ENCODE assay signal across 10 cellular contexts in genomic region chr5:112338681-112339337, GRCh38.
DNase-seq lines count a peak whose midpoint lies in the region; ATAC-seq and TF ChIP-seq lines count a peak whose summit lies in the region.
"Had no signal": no experiment of that assay in that cellular context is flagged by ENCODE, and none has a peak within 500 bp of the region (broad histone marks: within the 10 kb centered on the region; RNA-seq: fewer than 3 reads in every experiment).

No MANE protein-coding gene starts in this region.

- no peaks in the 10 kb centered on the region for H3K36me3 Mint-ChIP-seq in activated CD8-positive, alpha-beta T cell treated with anti-CD3 and anti-CD28 coated beads, Interleukin-2, amount 10 ng/mL, durations not matched to agents 7 days and 5 days (ENCODE audit: low read depth)

- no peaks in the 10 kb centered on the region for H3K9me3 ChIP-seq in RWPE2 (ENCODE audit: severe bottlenecking)
- H3K9me3 ChIP-seq in esophagus muscularis mucosa: no peaks in the 10 kb centered on the region
- H3K9me3 ChIP-seq: SJCRH30, tibial nerve had no signal

- no peak for TF ChIP-seq EP300 in esophagus muscularis mucosa (IDR thresholded peaks at IDR 0.05)

- WGBS in esophagus muscularis mucosa: 78% methylated on average over 5 of the region's 5 CpGs

- CTCF ChIA-PET in activated CD8-positive, alpha-beta T cell treated with anti-CD3 and anti-CD28 coated beads, Interleukin-2, amount 10 ng/mL, durations not matched to agents 7 days and 5 days (lab: Charles Lee): no interaction called here

- H3K4me1 ChIP-seq in RWPE2 (ENCODE audit: insufficient read depth, poor library complexity, severe bottlenecking): no peaks in the 10 kb centered on the region
- H3K4me1 ChIP-seq in esophagus muscularis mucosa: peaks cover 9 to 41% (median 19%) of the 10 kb centered on the region in 4 donors
- H3K4me1 ChIP-seq: SJCRH30 had no signal

- POLR2A ChIA-PET in activated CD8-positive, alpha-beta T cell treated with anti-CD3 and anti-CD28 coated beads, Interleukin-2, amount 10 ng/mL, durations not matched to agents 7 days and 5 days (lab: Charles Lee): no interaction called here

- H3K27ac Mint-ChIP-seq in activated CD8-positive, alpha-beta T cell treated with anti-CD3 and anti-CD28 coated beads, Interleukin-2, amount 10 ng/mL, durations not matched to agents 7 days and 5 days: no peak overlapping the region

- H3K27me3 ChIP-seq in RWPE2 (ENCODE audit: insufficient read depth, poor library complexity, severe bottlenecking): no peaks in the 10 kb centered on the region
- no peaks in the 10 kb centered on the region for H3K27me3 ChIP-seq in esophagus muscularis mucosa
- H3K27me3 ChIP-seq: SJCRH30, tibial nerve had no signal

- intact Hi-C loops in esophagus muscularis mucosa (cut with DNase I): no loop called here

- H3K4me3 ChIP-seq in RWPE2 (ENCODE audit: severe bottlenecking) (no peak overlapping the region), esophagus muscularis mucosa (no peak overlapping the region)
- H3K4me3 ChIP-seq: SJCRH30, tibial nerve had no signal

- TF ChIP-seq CTCF in RWPE2 (IDR thresholded peaks at IDR 0.05; ENCODE audit: poor library complexity, severe bottlenecking) (no peak), esophagus muscularis mucosa (IDR thresholded peaks at IDR 0.05) (no peak)

- no peaks in the 10 kb centered on the region for H3K36me3 ChIP-seq in RWPE2 (ENCODE audit: low read depth)
- no peaks in the 10 kb centered on the region for H3K36me3 ChIP-seq in esophagus muscularis mucosa
- H3K36me3 ChIP-seq: SJCRH30, tibial nerve had no signal

- peaks cover 14% of the 10 kb centered on the region for H3K27me3 Mint-ChIP-seq in activated CD8-positive, alpha-beta T cell treated with anti-CD3 and anti-CD28 coated beads, Interleukin-2, amount 10 ng/mL, durations not matched to agents 7 days and 5 days (ENCODE audit: low read depth)

- peak; percentile 87 for ATAC-seq in RWPE2 (ENCODE audit: low read depth)
- no peak for ATAC-seq in GM18868 (IDR thresholded peaks at IDR 0.05; ENCODE audit: unreplicated experiment)
- no peak for ATAC-seq in activated CD8-positive, alpha-beta T cell treated with anti-CD3 and anti-CD28 coated beads, Interleukin-2, amount 10 ng/mL, durations not matched to agents 7 days and 5 days

- H3K4me1 Mint-ChIP-seq in activated CD8-positive, alpha-beta T cell treated with anti-CD3 and anti-CD28 coated beads, Interleukin-2, amount 10 ng/mL, durations not matched to agents 7 days and 5 days (ENCODE audit: low read depth): no peaks in the 10 kb centered on the region

- no peak for TF ChIP-seq POLR2A in esophagus muscularis mucosa (IDR thresholded peaks at IDR 0.05; ENCODE audit: low read depth)

- DNase-seq in GM04504 (ENCODE audit: low read depth) (peak; percentile 3), RWPE2 (ENCODE audit: low spot score) (no peak), globus pallidus (ENCODE audit: low spot score) (peak; percentile 11), pulmonary artery endothelial cell (ENCODE audit: low read depth, low spot score) (peak; percentile 81), DMS 273 treated with DMSO at 0.1 percent for 48 hours (lab: John Stamatoyannopoulos, UW) (no peak), esophagus muscularis mucosa (ENCODE audit: extremely low spot score) (no peak)
- DNase-seq in activated CD8-positive, alpha-beta T cell treated with anti-CD3 and anti-CD28 coated beads, Interleukin-2, amount 10 ng/mL, durations not matched to agents 7 days and 5 days: no peak
- DNase-seq: SJCRH30 had no signal

- H3K4me3 Mint-ChIP-seq in activated CD8-positive, alpha-beta T cell treated with anti-CD3 and anti-CD28 coated beads, Interleukin-2, amount 10 ng/mL, durations not matched to agents 7 days and 5 days: no peak overlapping the region

- no peaks in the 10 kb centered on the region for H3K9me3 Mint-ChIP-seq in activated CD8-positive, alpha-beta T cell treated with anti-CD3 and anti-CD28 coated beads, Interleukin-2, amount 10 ng/mL, durations not matched to agents 7 days and 5 days (ENCODE audit: insufficient read depth)

- H3K27ac ChIP-seq in RWPE2 (ENCODE audit: poor library complexity, severe bottlenecking): no peak overlapping the region
- H3K27ac ChIP-seq in esophagus muscularis mucosa (replicated peaks in 1 of 4): no peak overlapping the region
- H3K27ac ChIP-seq: SJCRH30, tibial nerve had no signal

Comparison
In these comparisons a context has a peak if more than half of its experiments do, and no peak if none do; other contexts are left out.
1. DNase-seq: peak in GM04504 (single experiment), globus pallidus (single experiment) and pulmonary artery endothelial cell (single experiment); none in RWPE2 (single experiment), DMS 273 treated with DMSO at 0.1 percent for 48 hours (single experiment), esophagus muscularis mucosa (single experiment) and activated CD8-positive, alpha-beta T cell treated with anti-CD3 and anti-CD28 coated beads, Interleukin-2, amount 10 ng/mL, durations not matched to agents 7 days and 5 days (single experiment).